In the genomic region with DNA sequence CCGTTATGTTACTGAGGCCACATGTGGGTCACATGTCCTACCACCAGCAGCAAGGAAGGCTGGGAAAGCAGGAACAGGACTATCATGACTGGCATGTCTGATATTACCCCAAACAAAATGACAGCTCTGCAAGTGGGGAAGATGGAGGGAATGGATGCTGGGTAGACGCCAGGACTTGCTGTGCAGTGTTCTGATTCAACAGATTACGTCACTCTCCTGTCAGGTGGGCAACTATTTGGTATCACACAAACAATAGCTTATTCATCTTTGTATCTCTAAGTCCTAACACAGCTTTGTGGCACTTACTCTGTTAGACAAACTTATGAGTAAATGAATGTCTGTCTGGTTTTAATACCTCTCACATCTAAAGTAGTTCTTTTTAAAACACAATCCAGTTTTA, we compare ENCODE assay signal across 21 cellular contexts.
"Had no signal": no experiment of that assay in that cellular context is flagged by ENCODE, and none has a peak within 500 bp of the region (broad histone marks: within the 10 kb centered on the region; RNA-seq: fewer than 3 reads in every experiment).

No MANE protein-coding gene starts in this region.

- H3K36me3 ChIP-seq: cardiac muscle cell, heart left ventricle, neutrophil, ovary, prostate gland, upper lobe of right lung had no signal

- H3K27ac ChIP-seq: cardiac muscle cell, heart left ventricle, neutrophil, ovary, prostate gland, upper lobe of right lung had no signal

- H3K9me3 ChIP-seq: heart left ventricle, neutrophil, ovary, prostate gland, upper lobe of right lung had no signal

- DNase-seq: activated CD4-positive, alpha-beta memory T cell treated with anti-CD3 and anti-CD28 coated beads, Interleukin-2, amount 10 ng/mL, durations not matched to agents 7 days and 5 days; activated CD4-positive, alpha-beta T cell treated with anti-CD3 and anti-CD28 coated beads, Interleukin-2, amount 10 ng/mL, durations not matched to agents 24 days and 14 days; activated effector memory CD4-positive, alpha-beta T cell treated with Interleukin-2 at 50 U/mL for 16 hours; activated naive CD4-positive, alpha-beta T cell treated with anti-CD3 and anti-CD28 coated beads for 36 hours; activated naive CD8-positive, alpha-beta T cell treated with anti-CD3 and anti-CD28 coated beads, Interleukin-2, amount 10 ng/mL, durations not matched to agents 7 days and 5 days; activated T-cell treated with anti-CD3 and anti-CD28 coated beads, Interleukin-2, amount 50 U/mL, for 72 hours; amniotic stem cell; effector memory CD8-positive, alpha-beta T cell; heart left ventricle; islet precursor cell; left colon; mesenchymal stem cell; ovary; right cardiac atrium; stimulated activated CD4-positive, alpha-beta T cell treated with anti-CD3 and anti-CD28 coated beads, Interleukin-12 subunit alpha, Interleukin-12 subunit beta, amount 100 ng/mL, for 4 hours; stimulated activated CD4-positive, alpha-beta T cell treated with anti-CD3 and anti-CD28 coated beads, Interleukin-4, amount 100 ng/mL, for 4 hours; stimulated activated naive CD8-positive, alpha-beta T cell treated with anti-CD3 and anti-CD28 coated beads, Interleukin-15, Interleukin-2, amounts not matched to agents 100 U/mL and 50 U/mL, for 24 hours; upper lobe of right lung had no signal

- H3K27me3 ChIP-seq: heart left ventricle, ovary, upper lobe of right lung had no signal

- ATAC-seq: activated T-cell treated with anti-CD3 and anti-CD28 coated beads, Interleukin-2, amount 50 U/mL, for 72 hours; effector memory CD8-positive, alpha-beta T cell; heart left ventricle; left colon; right cardiac atrium; stimulated activated naive CD8-positive, alpha-beta T cell treated with anti-CD3 and anti-CD28 coated beads, Interleukin-15, Interleukin-2, amounts not matched to agents 100 U/mL and 50 U/mL, for 24 hours; upper lobe of right lung had no signal

- H3K4me1 ChIP-seq: prostate gland had no signal

- H3K4me3 ChIP-seq: cardiac muscle cell, heart left ventricle, ovary, prostate gland, upper lobe of right lung had no signal
